Comparison of ENCODE assay signal across 19 cellular contexts in the genomic region with DNA sequence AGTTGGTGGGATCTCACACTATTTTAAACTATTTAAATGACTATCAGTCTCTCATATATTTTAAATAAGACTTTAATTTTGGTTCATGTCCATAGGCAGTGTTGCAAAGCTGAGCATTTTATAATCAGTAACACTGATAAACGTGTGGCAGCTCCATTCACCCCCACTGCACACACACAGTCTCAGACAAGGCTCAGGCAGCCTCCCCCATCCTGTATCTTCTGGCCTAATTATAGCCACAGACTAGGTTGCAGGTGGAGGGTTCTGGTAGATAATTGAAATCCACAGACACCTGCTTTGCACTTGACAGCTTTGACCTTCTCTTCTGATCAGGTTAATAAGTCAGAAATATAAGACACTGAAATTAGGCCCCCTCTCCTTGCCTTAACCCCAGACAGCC.
"Had no signal": no experiment of that assay in that cellular context is flagged by ENCODE, and none has a peak within 500 bp of the region (broad histone marks: within the 10 kb centered on the region; RNA-seq: fewer than 3 reads in every experiment).

No MANE protein-coding gene starts in this region.

- DNase-seq: dorsolateral prefrontal cortex; effector CD4-positive, alpha-beta T cell; hypothalamus; immature natural killer cell; mesenchymal stem cell; mucosa of descending colon; naive B cell; right lobe of liver; small intestine; stimulated activated CD4-positive, alpha-beta T cell treated with anti-CD3 and anti-CD28 coated beads, Interleukin-15, amount 100 ng/mL, for 24 hours; stimulated activated CD4-positive, alpha-beta T cell treated with anti-CD3 and anti-CD28 coated beads, Interleukin-2, amount 100 ng/mL, for 48 hours; stimulated activated naive B cell treated with anti-CD40 and anti-IgM and Interleukin-4, amounts not matched to agents 10 μg/mL and 1 μg/mL and 100 μg/mL, for 72 hours; transverse colon; upper lobe of right lung; uterus had no signal

- H3K36me3 ChIP-seq: neutrophil, right lobe of liver, transverse colon, upper lobe of right lung, uterus had no signal

- H3K27me3 ChIP-seq: dorsolateral prefrontal cortex, neutrophil, right lobe of liver, transverse colon, upper lobe of right lung, uterus had no signal

- H3K79me2 ChIP-seq: parathyroid adenoma had no signal

- H3K27ac ChIP-seq: dorsolateral prefrontal cortex, neutrophil, parathyroid adenoma, right lobe of liver, transverse colon, upper lobe of right lung, uterus had no signal

- H3K9ac ChIP-seq: parathyroid adenoma had no signal

- H2AFZ ChIP-seq: parathyroid adenoma had no signal

- ATAC-seq: left lobe of liver; mucosa of descending colon; natural killer cell treated with Interleukin-12 subunit alpha and Interleukin-12 subunit beta and Interleukin-15 and Interleukin-18, amount 100 ng/mL, for 72 hours; right lobe of liver; stimulated activated naive B cell treated with anti-CD40 and anti-IgM and Interleukin-4, amounts not matched to agents 10 μg/mL and 1 μg/mL and 100 μg/mL, for 72 hours; upper lobe of right lung had no signal

- H3K9me3 ChIP-seq: mucosa of descending colon, neutrophil, right lobe of liver, transverse colon, upper lobe of right lung, uterus had no signal

- H3K4me3 ChIP-seq: dorsolateral prefrontal cortex, mucosa of descending colon, right lobe of liver, transverse colon, upper lobe of right lung, uterus had no signal
